8 cellular contexts compared by ENCODE assay signal in genomic region chr16:85296859-85297698, GRCh38.
A peak's percentile ranks its signal among the peaks of the same experiment; 100 is the strongest.
DNase-seq lines count a peak whose midpoint lies in the region; ATAC-seq lines count a peak whose summit lies in the region.

No MANE protein-coding gene starts in this region.

- H4K20me1 ChIP-seq in GM23248 (ENCODE audit: insufficient read depth): no peaks in the 10 kb centered on the region; the same call in 1 of the 2 replicates

- no peaks in the 10 kb centered on the region for H3K36me3 Mint-ChIP-seq in activated naive CD8-positive, alpha-beta T cell treated with anti-CD3 and anti-CD28 coated beads, Interleukin-2, amount 10 ng/mL, durations not matched to agents 7 days and 5 days

- H3K9me3 ChIP-seq in GM23248 (ENCODE audit: low read depth): no peaks in the 10 kb centered on the region

- H3K4me2 ChIP-seq in GM23248 (ENCODE audit: unreplicated experiment): no peak overlapping the region

- no peak overlapping the region for H3K4me3 ChIP-seq in GM23248

- ATAC-seq in activated naive CD8-positive, alpha-beta T cell treated with anti-CD3 and anti-CD28 coated beads, Interleukin-2, amount 10 ng/mL, durations not matched to agents 7 days and 5 days (ENCODE audit: low read depth): peak; percentile 91
- ATAC-seq in HG02973 (IDR thresholded peaks at IDR 0.05; ENCODE audit: unreplicated experiment) (no peak), HG03039 (IDR thresholded peaks at IDR 0.05; ENCODE audit: unreplicated experiment) (no peak)

- no peak overlapping the region for H3K27ac ChIP-seq in GM23248

- H2AFZ ChIP-seq in GM23248: no peak overlapping the region

- no peaks in the 10 kb centered on the region for H3F3A ChIP-seq in GM23248 (ENCODE audit: insufficient read depth)

- peaks cover 69% of the 10 kb centered on the region for H3K79me2 ChIP-seq in GM23248 (ENCODE audit: insufficient read depth)

- H3K27ac Mint-ChIP-seq in activated naive CD8-positive, alpha-beta T cell treated with anti-CD3 and anti-CD28 coated beads, Interleukin-2, amount 10 ng/mL, durations not matched to agents 7 days and 5 days: no peak overlapping the region

- no peaks in the 10 kb centered on the region for H3K27me3 ChIP-seq in GM23248 (replicated peaks; ENCODE audit: insufficient read depth)

- no peaks in the 10 kb centered on the region for H3K4me1 Mint-ChIP-seq in activated naive CD8-positive, alpha-beta T cell treated with anti-CD3 and anti-CD28 coated beads, Interleukin-2, amount 10 ng/mL, durations not matched to agents 7 days and 5 days

- peaks cover 2% of the 10 kb centered on the region; the same call in 1 of the 2 replicates for H3K4me1 ChIP-seq in GM23248 (ENCODE audit: insufficient read depth)

- 77 to 80% methylated on average over 13 to 18 of the region's 18 CpGs for whole genome bisulfite sequencing in GM23248 (ENCODE audit: low coverage in 1 of 2, low lambda C conversion rate in 2 of 2, missing lambda C conversion rate in 2 of 2), 2 experiments

- POLR2A ChIA-PET in activated naive CD8-positive, alpha-beta T cell treated with anti-CD3 and anti-CD28 coated beads, Interleukin-2, amount 10 ng/mL, durations not matched to agents 7 days and 5 days (lab: Charles Lee): no interaction called here

- DNase-seq in AG08395 (ENCODE audit: low spot score) (peak; percentile 64), GM23248 (peak; percentile 59), SK-MEL-5 (ENCODE audit: low read depth, low spot score) (peak; percentile 67), hepatic stellate cell (ENCODE audit: low spot score) (peak; percentile 62)
- DNase-seq in activated naive CD8-positive, alpha-beta T cell treated with anti-CD3 and anti-CD28 coated beads, Interleukin-2, amount 10 ng/mL, durations not matched to agents 7 days and 5 days: peak; percentile 68
- DNase-seq in stimulated activated CD4-positive, alpha-beta T cell treated with anti-CD3 and anti-CD28 coated beads, Interleukin-2, amount 100 ng/mL, for 24 hours: peak; percentile 66 to 68

- H3K4me3 Mint-ChIP-seq in activated naive CD8-positive, alpha-beta T cell treated with anti-CD3 and anti-CD28 coated beads, Interleukin-2, amount 10 ng/mL, durations not matched to agents 7 days and 5 days: no peak overlapping the region

- H3K9me3 Mint-ChIP-seq in activated naive CD8-positive, alpha-beta T cell treated with anti-CD3 and anti-CD28 coated beads, Interleukin-2, amount 10 ng/mL, durations not matched to agents 7 days and 5 days: no peaks in the 10 kb centered on the region

- no peaks in the 10 kb centered on the region for H3K9me2 ChIP-seq in GM23248 (ENCODE audit: insufficient read depth)

- H3K9ac ChIP-seq in GM23248: no peak overlapping the region

- no peaks in the 10 kb centered on the region for H3K27me3 Mint-ChIP-seq in activated naive CD8-positive, alpha-beta T cell treated with anti-CD3 and anti-CD28 coated beads, Interleukin-2, amount 10 ng/mL, durations not matched to agents 7 days and 5 days

- in situ Hi-C loops in GM23248 (cut with MboI): no loop called here
- in situ Hi-C loops in SK-MEL-5 (cut with HindIII; ENCODE audit: low pct_unique_long_range_greater_than_20kb, low sequenced_read_pairs): no loop called here

- no peaks in the 10 kb centered on the region for H3K36me3 ChIP-seq in GM23248 (ENCODE audit: low read depth)
